Comparison of ENCODE assay signal across 24 cellular contexts in genomic region chr21:20994790-20995189, GRCh38. TPM values are rescaled to one million over a fixed set of nuclear protein-coding genes. Genes with fewer than 3 reads are reported as not detected.
"Had no signal": no experiment of that assay in that cellular context is flagged by ENCODE, and none has a peak within 500 bp of the region (broad histone marks: within the 10 kb centered on the region; RNA-seq: fewer than 3 reads in every experiment).

No MANE protein-coding gene starts in this region.

- H3K4me1 ChIP-seq: colonic mucosa, foreskin keratinocyte had no signal

- H3K4me3 ChIP-seq: colonic mucosa, coronary artery, dorsolateral prefrontal cortex, esophagus muscularis mucosa, esophagus squamous epithelium, gastrocnemius medialis, gastroesophageal sphincter, heart left ventricle, heart right ventricle had no signal

- DNase-seq: colonic mucosa; cortex of kidney; dermis blood vessel endothelial cell; dorsolateral prefrontal cortex; effector CD4-positive, alpha-beta T cell; effector CD8-positive, alpha-beta T cell; effector memory CD4-positive, alpha-beta T cell; effector memory CD8-positive, alpha-beta T cell; endodermal cell; erythroblast; esophagus squamous epithelium; foreskin fibroblast; foreskin keratinocyte; foreskin melanocyte; gastrocnemius medialis; glutamatergic neuron; heart left ventricle; heart right ventricle had no signal

- H3K27ac ChIP-seq: colonic mucosa, coronary artery, epithelial cell of prostate, esophagus muscularis mucosa, esophagus squamous epithelium, foreskin keratinocyte, gastrocnemius medialis, gastroesophageal sphincter, heart left ventricle, heart right ventricle had no signal

- H3K36me3 ChIP-seq: colonic mucosa, esophagus muscularis mucosa, esophagus squamous epithelium, gastrocnemius medialis, gastroesophageal sphincter, heart left ventricle, heart right ventricle had no signal

- ATAC-seq: effector memory CD8-positive, alpha-beta T cell; esophagus mucosa; foreskin keratinocyte; gastrocnemius medialis; gastroesophageal sphincter; heart left ventricle; heart right ventricle had no signal

- H3K27me3 ChIP-seq: dorsolateral prefrontal cortex had no signal

RNA-seq across cellular contexts. Expression of gene NCAM2, which starts 3.4 kb away (rescaled TPM):
- total RNA-seq: epithelial cell of proximal tubule, esophagus mucosa, foreskin keratinocyte had no signal
- polyA plus RNA-seq: foreskin keratinocyte had no signal
